Comparison of ENCODE assay signal across 7 cellular contexts in the genomic region with DNA sequence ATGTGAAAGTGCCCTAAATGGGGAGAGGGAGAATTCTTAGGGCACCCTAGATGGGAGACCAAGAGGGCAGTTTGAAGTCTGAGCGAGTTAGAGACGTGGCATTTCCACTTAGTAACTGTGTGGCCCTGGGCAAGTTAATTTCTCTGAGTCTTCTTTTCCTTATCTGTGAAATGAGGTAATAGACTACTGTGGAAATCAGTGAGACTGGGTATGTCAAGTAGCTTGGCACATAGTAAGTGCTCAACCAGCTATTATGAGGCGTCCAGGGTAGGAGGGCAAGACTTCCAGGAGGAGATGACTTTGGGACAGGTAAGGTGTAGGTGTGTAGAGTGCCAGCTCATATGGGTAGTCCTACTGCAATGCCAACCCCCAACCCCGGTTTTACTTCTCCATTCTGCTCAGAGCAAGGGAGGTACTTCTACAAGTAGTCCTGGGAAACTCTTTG. TPM values are rescaled to one million over a fixed set of nuclear protein-coding genes. Genes with fewer than 3 reads are reported as not detected.
DNase-seq lines count a peak whose midpoint lies in the region; ATAC-seq lines count a peak whose summit lies in the region.

No MANE protein-coding gene starts in this region.

- intact Hi-C loops in dendritic cell treated with granulocyte-macrophage colony-stimulating factor and Interleukin-4, amounts not matched to agents 40 ng/mL and 50 ng/mL, for 4 days (cut with micrococcal nuclease), result no loop called here

- ATAC-seq in GM18520 (IDR thresholded peaks at IDR 0.05; ENCODE audit: unreplicated experiment) (peak; percentile 64), HG02642 (IDR thresholded peaks at IDR 0.05; ENCODE audit: poor library complexity, unreplicated experiment) (peak; percentile 58)
- ATAC-seq in naive thymus-derived CD8-positive, alpha-beta T cell, result peak; percentile 16 to 24

- DNase-seq in OCI-M1 (lab: John Stamatoyannopoulos, UW) (peak; percentile 38), NCI-H2081 (lab: John Stamatoyannopoulos, UW) (no peak), NCI-H187 (lab: John Stamatoyannopoulos, UW) (no peak)
- peak in 4 of 10 donors; percentile 2 to 14 (median 6) for DNase-seq in naive thymus-derived CD8-positive, alpha-beta T cell

- H3K27me3 Mint-ChIP-seq in dendritic cell treated with granulocyte-macrophage colony-stimulating factor and Interleukin-4, amounts not matched to agents 40 ng/mL and 50 ng/mL, for 4 days, result no peaks in the 10 kb centered on the region
- no peaks in the 10 kb centered on the region for H3K27me3 Mint-ChIP-seq in naive thymus-derived CD8-positive, alpha-beta T cell

- no peaks in the 10 kb centered on the region for H3K9me3 Mint-ChIP-seq in dendritic cell treated with granulocyte-macrophage colony-stimulating factor and Interleukin-4, amounts not matched to agents 40 ng/mL and 50 ng/mL, for 4 days
- H3K9me3 Mint-ChIP-seq in naive thymus-derived CD8-positive, alpha-beta T cell, result no peaks in the 10 kb centered on the region

- peaks cover 25% of the 10 kb centered on the region for H3K4me1 Mint-ChIP-seq in dendritic cell treated with granulocyte-macrophage colony-stimulating factor and Interleukin-4, amounts not matched to agents 40 ng/mL and 50 ng/mL, for 4 days (ENCODE audit: low read depth)
- peaks cover 17 to 59% (median 42%) of the 10 kb centered on the region in 4 donors for H3K4me1 Mint-ChIP-seq in naive thymus-derived CD8-positive, alpha-beta T cell

- peak overlapping the region; percentile 70 for H3K27ac Mint-ChIP-seq in dendritic cell treated with granulocyte-macrophage colony-stimulating factor and Interleukin-4, amounts not matched to agents 40 ng/mL and 50 ng/mL, for 4 days
- peak overlapping the region; percentile 60 to 98 (median 92) for H3K27ac Mint-ChIP-seq in naive thymus-derived CD8-positive, alpha-beta T cell

- peaks cover 8% of the 10 kb centered on the region for H3K36me3 Mint-ChIP-seq in dendritic cell treated with granulocyte-macrophage colony-stimulating factor and Interleukin-4, amounts not matched to agents 40 ng/mL and 50 ng/mL, for 4 days (ENCODE audit: low read depth)
- peaks cover 0 to 6% (median 0%) of the 10 kb centered on the region in 3 donors for H3K36me3 Mint-ChIP-seq in naive thymus-derived CD8-positive, alpha-beta T cell

- POLR2A ChIA-PET in naive thymus-derived CD8-positive, alpha-beta T cell (lab: Charles Lee), result interaction anchor here (0.5 to 0.6 kb wide), 2 partner anchors 11 to 179 kb away, joined by 3 read pairs; no protein-coding TSS in a partner anchor

- H3K4me3 Mint-ChIP-seq in dendritic cell treated with granulocyte-macrophage colony-stimulating factor and Interleukin-4, amounts not matched to agents 40 ng/mL and 50 ng/mL, for 4 days, result peak overlapping the region; percentile 85
- H3K4me3 Mint-ChIP-seq in naive thymus-derived CD8-positive, alpha-beta T cell, result peak overlapping the region; percentile 82 to 95 (median 90)

RNA-seq across cellular contexts. Expression of a gene that starts 0.8 kb away (rescaled TPM):
- total RNA-seq in naive thymus-derived CD8-positive, alpha-beta T cell, result 10 to 100 TPM in 1 of 2 experiments, 1 to 10 TPM in 1; 9.5 to 11.4 TPM
- 1 to 10 TPM; 2.2 to 3.2 (median 2.2) TPM for polyA plus RNA-seq in naive thymus-derived CD8-positive, alpha-beta T cell
